ENCODE assay signal across 1 cellular context in the genomic region with DNA sequence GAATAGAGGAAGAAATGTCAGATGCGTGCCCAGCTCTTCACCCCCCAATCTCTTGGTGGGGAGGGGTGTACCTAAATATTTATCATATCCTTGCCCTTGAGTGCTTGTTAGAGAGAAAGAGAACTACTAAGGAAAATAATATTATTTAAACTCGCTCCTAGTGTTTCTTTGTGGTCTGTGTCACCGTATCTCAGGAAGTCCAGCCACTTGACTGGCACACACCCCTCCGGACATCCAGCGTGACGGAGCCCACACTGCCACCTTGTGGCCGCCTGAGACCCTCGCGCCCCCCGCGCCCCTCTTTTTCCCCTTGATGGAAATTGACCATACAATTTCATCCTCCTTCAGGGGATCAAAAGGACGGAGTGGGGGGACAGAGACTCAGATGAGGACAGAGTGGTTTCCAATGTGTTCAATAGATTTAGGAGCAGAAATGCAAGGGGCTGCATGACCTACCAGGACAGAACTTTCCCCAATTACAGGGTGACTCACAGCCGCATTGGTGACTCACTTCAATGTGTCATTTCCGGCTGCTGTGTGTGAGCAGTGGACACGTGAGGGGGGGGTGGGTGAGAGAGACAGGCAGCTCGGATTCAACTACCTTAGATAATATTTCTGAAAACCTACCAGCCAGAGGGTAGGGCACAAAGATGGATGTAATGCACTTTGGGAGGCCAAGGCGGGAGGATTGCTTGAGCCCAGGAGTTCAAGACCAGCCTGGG.
TF ChIP-seq lines count a peak whose summit lies in the region.

No MANE protein-coding gene starts in this region.

TF ChIP-seq in K562, 482 proteins besides CTCF, POLR2A, EP300 and RAD21 (continued from another document and continues in another):
- TF ChIP-seq, protein P1, sequence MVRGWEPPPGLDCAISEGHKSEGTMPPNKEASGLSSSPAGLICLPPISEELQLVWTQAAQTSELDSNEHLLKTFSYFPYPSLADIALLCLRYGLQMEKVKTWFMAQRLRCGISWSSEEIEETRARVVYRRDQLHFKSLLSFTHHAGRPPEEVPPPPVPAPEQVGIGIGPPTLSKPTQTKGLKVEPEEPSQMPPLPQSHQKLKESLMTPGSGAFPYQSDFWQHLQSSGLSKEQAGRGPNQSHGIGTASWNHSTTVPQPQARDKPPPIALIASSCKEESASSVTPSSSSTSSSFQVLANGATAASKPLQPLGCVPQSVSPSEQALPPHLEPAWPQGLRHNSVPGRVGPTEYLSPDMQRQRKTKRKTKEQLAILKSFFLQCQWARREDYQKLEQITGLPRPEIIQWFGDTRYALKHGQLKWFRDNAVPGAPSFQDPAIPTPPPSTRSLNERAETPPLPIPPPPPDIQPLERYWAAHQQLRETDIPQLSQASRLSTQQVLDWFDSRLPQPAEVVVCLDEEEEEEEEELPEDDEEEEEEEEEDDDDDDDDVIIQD (CRISPR knock-in tag; IDR thresholded peaks at IDR 0.05) = no peak
- TF ChIP-seq STAT5A (IDR thresholded peaks at IDR 0.05; ENCODE audit: borderline replicate concordance, low read length) = peak; percentile 43; the same call in 1 of the 2 replicates
- TF ChIP-seq ZNF584 (CRISPR knock-in tag; IDR thresholded peaks at IDR 0.05; ENCODE audit: low read depth) = peak; percentile 86; the same call in 1 of the 2 replicates
- no peak for TF ChIP-seq PBX2 (CRISPR knock-in tag; IDR thresholded peaks at IDR 0.05; ENCODE audit: low read depth)
- peak; percentile 61 for TF ChIP-seq PBX2 (tag; conservative IDR thresholded peaks at IDR 0.05; ENCODE audit: low read depth)
- peak; percentile 62; the same call in 1 of the 2 replicates for TF ChIP-seq SP1 (CRISPR knock-in tag; IDR thresholded peaks at IDR 0.05)
- TF ChIP-seq GATAD2A (IDR thresholded peaks at IDR 0.05) = peak; percentile 97
- TF ChIP-seq PURB (CRISPR knock-in tag; IDR thresholded peaks at IDR 0.05; ENCODE audit: low read depth) = no peak
- peak; percentile 99 for TF ChIP-seq SMARCC2 (IDR thresholded peaks at IDR 0.05; ENCODE audit: low read depth)
- TF ChIP-seq, protein P2, sequence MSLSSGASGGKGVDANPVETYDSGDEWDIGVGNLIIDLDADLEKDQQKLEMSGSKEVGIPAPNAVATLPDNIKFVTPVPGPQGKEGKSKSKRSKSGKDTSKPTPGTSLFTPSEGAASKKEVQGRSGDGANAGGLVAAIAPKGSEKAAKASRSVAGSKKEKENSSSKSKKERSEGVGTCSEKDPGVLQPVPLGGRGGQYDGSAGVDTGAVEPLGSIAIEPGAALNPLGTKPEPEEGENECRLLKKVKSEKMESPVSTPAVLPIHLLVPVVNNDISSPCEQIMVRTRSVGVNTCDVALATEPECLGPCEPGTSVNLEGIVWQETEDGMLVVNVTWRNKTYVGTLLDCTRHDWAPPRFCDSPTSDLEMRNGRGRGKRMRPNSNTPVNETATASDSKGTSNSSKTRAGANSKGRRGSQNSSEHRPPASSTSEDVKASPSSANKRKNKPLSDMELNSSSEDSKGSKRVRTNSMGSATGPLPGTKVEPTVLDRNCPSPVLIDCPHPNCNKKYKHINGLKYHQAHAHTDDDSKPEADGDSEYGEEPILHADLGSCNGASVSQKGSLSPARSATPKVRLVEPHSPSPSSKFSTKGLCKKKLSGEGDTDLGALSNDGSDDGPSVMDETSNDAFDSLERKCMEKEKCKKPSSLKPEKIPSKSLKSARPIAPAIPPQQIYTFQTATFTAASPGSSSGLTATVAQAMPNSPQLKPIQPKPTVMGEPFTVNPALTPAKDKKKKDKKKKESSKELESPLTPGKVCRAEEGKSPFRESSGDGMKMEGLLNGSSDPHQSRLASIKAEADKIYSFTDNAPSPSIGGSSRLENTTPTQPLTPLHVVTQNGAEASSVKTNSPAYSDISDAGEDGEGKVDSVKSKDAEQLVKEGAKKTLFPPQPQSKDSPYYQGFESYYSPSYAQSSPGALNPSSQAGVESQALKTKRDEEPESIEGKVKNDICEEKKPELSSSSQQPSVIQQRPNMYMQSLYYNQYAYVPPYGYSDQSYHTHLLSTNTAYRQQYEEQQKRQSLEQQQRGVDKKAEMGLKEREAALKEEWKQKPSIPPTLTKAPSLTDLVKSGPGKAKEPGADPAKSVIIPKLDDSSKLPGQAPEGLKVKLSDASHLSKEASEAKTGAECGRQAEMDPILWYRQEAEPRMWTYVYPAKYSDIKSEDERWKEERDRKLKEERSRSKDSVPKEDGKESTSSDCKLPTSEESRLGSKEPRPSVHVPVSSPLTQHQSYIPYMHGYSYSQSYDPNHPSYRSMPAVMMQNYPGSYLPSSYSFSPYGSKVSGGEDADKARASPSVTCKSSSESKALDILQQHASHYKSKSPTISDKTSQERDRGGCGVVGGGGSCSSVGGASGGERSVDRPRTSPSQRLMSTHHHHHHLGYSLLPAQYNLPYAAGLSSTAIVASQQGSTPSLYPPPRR (CRISPR knock-in tag; IDR thresholded peaks at IDR 0.05; ENCODE audit: borderline replicate concordance) = no peak
- no peak for TF ChIP-seq ATF1 (CRISPR knock-in tag; IDR thresholded peaks at IDR 0.05)
- TF ChIP-seq ATF1 (tag; IDR thresholded peaks at IDR 0.05) = peak; percentile 97
- TF ChIP-seq JUND (IDR thresholded peaks at IDR 0.05; ENCODE audit: borderline replicate concordance, low read depth, low read length) = peak; percentile 100
- TF ChIP-seq JUND (tag; IDR thresholded peaks at IDR 0.05; ENCODE audit: borderline replicate concordance, low read depth, low read length) = peak; percentile 100
- TF ChIP-seq NCOA2 (IDR thresholded peaks at IDR 0.05; ENCODE audit: partially characterized antibody in 2 of 2) = peak in 1 of 2 experiments; percentile 6
- no peak for TF ChIP-seq PHF20 (IDR thresholded peaks at IDR 0.05; ENCODE audit: partially characterized antibody)
- TF ChIP-seq, protein P3, sequence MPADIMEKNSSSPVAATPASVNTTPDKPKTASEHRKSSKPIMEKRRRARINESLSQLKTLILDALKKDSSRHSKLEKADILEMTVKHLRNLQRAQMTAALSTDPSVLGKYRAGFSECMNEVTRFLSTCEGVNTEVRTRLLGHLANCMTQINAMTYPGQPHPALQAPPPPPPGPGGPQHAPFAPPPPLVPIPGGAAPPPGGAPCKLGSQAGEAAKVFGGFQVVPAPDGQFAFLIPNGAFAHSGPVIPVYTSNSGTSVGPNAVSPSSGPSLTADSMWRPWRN (IDR thresholded peaks at IDR 0.05; ENCODE audit: low read depth) = peak; percentile 70
- TF ChIP-seq MAFK (IDR thresholded peaks at IDR 0.05; ENCODE audit: low read length) = peak; percentile 42; the same call in 1 of the 2 replicates
- no peak for TF ChIP-seq ZNF41 (CRISPR knock-in tag; conservative IDR thresholded peaks at IDR 0.05)
- TF ChIP-seq ZBTB40 (IDR thresholded peaks at IDR 0.05) = peak; percentile 81
- no peak for TF ChIP-seq ZBTB40 (CRISPR knock-in tag; IDR thresholded peaks at IDR 0.05)
- peak; percentile 96 for TF ChIP-seq HDAC2 (IDR thresholded peaks at IDR 0.05)
- peak; percentile 87 for TF ChIP-seq USF2 (CRISPR knock-in tag; IDR thresholded peaks at IDR 0.05)
